ENCODE assay signal across 28 cellular contexts in the genomic region with DNA sequence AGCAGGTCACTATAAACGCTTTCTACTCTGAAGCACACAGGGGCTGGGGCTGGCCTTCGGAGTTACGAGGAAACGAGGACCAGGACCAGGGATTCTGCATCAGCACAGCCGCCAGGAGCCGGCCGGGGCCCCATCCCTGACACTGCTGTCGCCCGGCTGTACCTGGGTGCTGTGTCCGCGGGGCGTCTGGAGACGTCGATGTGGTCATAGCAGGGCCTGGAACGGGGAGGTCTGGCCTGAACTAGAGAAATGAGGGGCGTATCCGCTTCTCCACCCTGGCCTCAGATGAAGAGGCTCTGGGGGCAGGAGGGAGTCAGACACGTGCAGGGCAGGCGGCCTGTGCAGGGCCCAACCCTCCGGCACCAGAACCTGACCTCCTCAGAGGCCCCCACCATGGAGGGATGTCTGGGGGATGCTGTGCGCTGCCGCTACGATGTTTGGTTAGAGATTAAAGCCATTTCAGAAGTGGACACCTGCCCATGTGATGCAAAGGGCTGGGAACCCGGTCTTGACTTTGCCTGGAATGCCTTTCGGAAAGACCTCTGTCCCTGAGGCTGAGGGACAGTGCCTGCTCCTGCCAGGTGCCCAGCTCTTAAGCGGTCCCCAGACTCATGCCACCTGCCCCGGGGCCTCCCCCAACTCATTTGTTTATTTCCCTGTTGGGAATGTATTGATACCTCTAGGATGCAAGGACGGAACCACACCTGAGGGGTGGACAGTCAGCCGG. TPM values are rescaled to one million over a fixed set of nuclear protein-coding genes. Genes with fewer than 3 reads are reported as not detected.
A peak's percentile ranks its signal among the peaks of the same experiment; 100 is the strongest.
DNase-seq lines count a peak whose midpoint lies in the region; ATAC-seq and TF ChIP-seq lines count a peak whose summit lies in the region.
"Had no signal": no experiment of that assay in that cellular context is flagged by ENCODE, and none has a peak within 500 bp of the region (broad histone marks: within the 10 kb centered on the region; RNA-seq: fewer than 3 reads in every experiment).

No MANE protein-coding gene starts in this region.

- H3K18ac ChIP-seq in mesenchymal stem cell (ENCODE audit: low read depth in 1 of 2, low read length in 2 of 2), result no peak overlapping the region

- H3K27me3 Mint-ChIP-seq in HFFc6 (ENCODE audit: insufficient read depth), result peaks cover 19% of the 10 kb centered on the region
- peaks cover 0 to 22% of the 10 kb centered on the region in 2 donors for H3K27me3 Mint-ChIP-seq in stimulated activated naive B cell treated with anti-CD40 and anti-IgM and Interleukin-4, amounts not matched to agents 10 μg/mL and 1 μg/mL and 100 μg/mL, for 72 hours
- H3K27me3 Mint-ChIP-seq: CD4-positive, alpha-beta memory T cell; memory B cell had no signal

- no peak for ATAC-seq in SK-N-SH treated with all-trans-retinoic acid at 6 μM for 48 hours
- ATAC-seq in stimulated activated naive B cell treated with anti-CD40 and anti-IgM and Interleukin-4, amounts not matched to agents 10 μg/mL and 1 μg/mL and 100 μg/mL, for 72 hours (replicated peaks), result no peak
- ATAC-seq in GM19452 (IDR thresholded peaks at IDR 0.05; ENCODE audit: unreplicated experiment), result no peak
- ATAC-seq: activated naive CD8-positive, alpha-beta T cell treated with anti-CD3 and anti-CD28 coated beads, Interleukin-2, amount 50 U/mL, for 24 hours; right lobe of liver; T-cell had no signal

- no peak overlapping the region for H3K4me3 Mint-ChIP-seq in HFFc6
- no peak overlapping the region for H3K4me3 Mint-ChIP-seq in stimulated activated naive B cell treated with anti-CD40 and anti-IgM and Interleukin-4, amounts not matched to agents 10 μg/mL and 1 μg/mL and 100 μg/mL, for 72 hours
- H3K4me3 Mint-ChIP-seq: activated CD4-positive, alpha-beta T cell treated with anti-CD3 and anti-CD28 coated beads, Interleukin-2, amount 10 ng/mL, durations not matched to agents 24 days and 14 days; activated naive CD8-positive, alpha-beta T cell treated with anti-CD3 and anti-CD28 coated beads, Interleukin-2, amount 50 U/mL, for 24 hours; memory B cell; neural progenitor cell; T-cell had no signal

- POLR2A ChIA-PET in SK-N-SH (lab: Yijun Ruan, JAX), result no interaction called here

- no peak overlapping the region for H2AFZ ChIP-seq in SK-N-SH (ENCODE audit: low read depth)
- no peak overlapping the region for H2AFZ ChIP-seq in mesenchymal stem cell (ENCODE audit: low read depth, low read length)
- H2AFZ ChIP-seq: neural progenitor cell, parathyroid adenoma had no signal

- no peak overlapping the region for H3K23ac ChIP-seq in mesenchymal stem cell (ENCODE audit: low read length in 2 of 2)

- H3K27ac Mint-ChIP-seq in HFFc6, result 0 out of 2 replicates have a peak overlapping the region, but pooled peaks have one; percentile 38
- peak overlapping the region; percentile 77 for H3K27ac Mint-ChIP-seq in stimulated activated naive B cell treated with anti-CD40 and anti-IgM and Interleukin-4, amounts not matched to agents 10 μg/mL and 1 μg/mL and 100 μg/mL, for 72 hours
- H3K27ac Mint-ChIP-seq: activated CD4-positive, alpha-beta T cell treated with anti-CD3 and anti-CD28 coated beads, Interleukin-2, amount 10 ng/mL, durations not matched to agents 24 days and 14 days; activated naive CD8-positive, alpha-beta T cell treated with anti-CD3 and anti-CD28 coated beads, Interleukin-2, amount 50 U/mL, for 24 hours; memory B cell; neural progenitor cell had no signal

- no peak overlapping the region for H3K14ac ChIP-seq in mesenchymal stem cell (ENCODE audit: low read length in 2 of 2)

- no peaks in the 10 kb centered on the region for H3K9me3 ChIP-seq in SK-N-SH
- no peaks in the 10 kb centered on the region for H3K9me3 ChIP-seq in esophagus muscularis mucosa
- H3K9me3 ChIP-seq in mesenchymal stem cell (ENCODE audit: control insufficient read depth, low read length), result no peaks in the 10 kb centered on the region
- H3K9me3 ChIP-seq: Peyer's patch, right lobe of liver, SJSA1, tibial artery had no signal

- H4K8ac ChIP-seq in mesenchymal stem cell (ENCODE audit: low read length), result no peak overlapping the region

- no peaks in the 10 kb centered on the region for H3K9me3 Mint-ChIP-seq in HFFc6
- no peaks in the 10 kb centered on the region for H3K9me3 Mint-ChIP-seq in stimulated activated naive B cell treated with anti-CD40 and anti-IgM and Interleukin-4, amounts not matched to agents 10 μg/mL and 1 μg/mL and 100 μg/mL, for 72 hours
- H3K9me3 Mint-ChIP-seq: activated naive CD8-positive, alpha-beta T cell treated with anti-CD3 and anti-CD28 coated beads, Interleukin-2, amount 50 U/mL, for 24 hours; memory B cell; neural progenitor cell; T-cell had no signal

- WGBS in SK-N-SH (ENCODE audit: low lambda C conversion rate), result 98% methylated on average over 26 of the region's 29 CpGs
- WGBS in esophagus muscularis mucosa, result 86% methylated on average over 18 of the region's 29 CpGs
- WGBS in mesenchymal stem cell, result 94% methylated on average over 28 of the region's 29 CpGs

- H3K36me3 ChIP-seq in SK-N-SH (replicated peaks in 1 of 2; ENCODE audit: control insufficient read depth in 1 of 2, insufficient read depth in 2 of 2, low read length in 1 of 2) (peaks cover 25 to 49% of the 10 kb centered on the region in 2 experiments), esophagus muscularis mucosa (peaks cover 17 to 71% (median 47%) of the 10 kb centered on the region in 4 donors), mesenchymal stem cell (ENCODE audit: control insufficient read depth in 1 of 2, insufficient read depth in 2 of 2, low read depth in 1 of 2, low read length in 2 of 2) (peaks cover 71 to 80% of the 10 kb centered on the region in 2 experiments)
- H3K36me3 ChIP-seq: neural progenitor cell, right lobe of liver had no signal

- H3K9ac ChIP-seq in SK-N-SH (no peak overlapping the region), mesenchymal stem cell (ENCODE audit: low read length) (no peak overlapping the region)
- H3K9ac ChIP-seq: neural progenitor cell, parathyroid adenoma had no signal

- peaks cover 29% of the 10 kb centered on the region for H3K36me3 Mint-ChIP-seq in HFFc6 (ENCODE audit: low read depth)
- peaks cover 41 to 60% of the 10 kb centered on the region in 2 donors for H3K36me3 Mint-ChIP-seq in stimulated activated naive B cell treated with anti-CD40 and anti-IgM and Interleukin-4, amounts not matched to agents 10 μg/mL and 1 μg/mL and 100 μg/mL, for 72 hours
- H3K36me3 Mint-ChIP-seq: CD4-positive, alpha-beta memory T cell; memory B cell; T-cell had no signal

- no peak overlapping the region for H2BK5ac ChIP-seq in mesenchymal stem cell (ENCODE audit: low read depth, low read length, poor library complexity, severe bottlenecking)

- H3K79me1 ChIP-seq in mesenchymal stem cell (replicated peaks; ENCODE audit: low read length, poor library complexity, severe bottlenecking), result peaks cover 30% of the 10 kb centered on the region

- TF ChIP-seq RAD21 in SK-N-SH (IDR thresholded peaks at IDR 0.05; ENCODE audit: low read length), result no peak

- H3K4me1 ChIP-seq in SK-N-SH (ENCODE audit: control insufficient read depth in 1 of 2, insufficient read depth in 2 of 2, low read depth in 1 of 2, low read length in 1 of 2) (peaks cover 23 to 37% of the 10 kb centered on the region in 2 experiments; a peak in 3 of 4 replicates), esophagus muscularis mucosa (peaks cover 59 to 100% (median 96%) of the 10 kb centered on the region in 4 donors), mesenchymal stem cell (ENCODE audit: control insufficient read depth, insufficient read depth, low read depth, low read length) (peaks cover 53% of the 10 kb centered on the region)
- H3K4me1 ChIP-seq: parathyroid adenoma had no signal

- no peak overlapping the region for H2BK15ac ChIP-seq in mesenchymal stem cell (ENCODE audit: low read depth, poor library complexity, severe bottlenecking)

- no peak overlapping the region for H2BK12ac ChIP-seq in mesenchymal stem cell (ENCODE audit: low read length in 2 of 2)

- no peaks in the 10 kb centered on the region; the same call in 1 of the 2 replicates for H4K20me1 ChIP-seq in SK-N-SH (ENCODE audit: insufficient read depth)

- H3K27ac ChIP-seq in SK-N-SH (ENCODE audit: low read depth in 2 of 2, low read length in 1 of 2) (no peak overlapping the region), esophagus muscularis mucosa (replicated peaks in 1 of 4) (peak overlapping the region; percentile 34 to 94 (median 92)), mesenchymal stem cell (ENCODE audit: low read length, poor library complexity, severe bottlenecking) (no peak overlapping the region)
- H3K27ac ChIP-seq: 22Rv1, neural progenitor cell, parathyroid adenoma, Peyer's patch, right lobe of liver, SJSA1, tibial artery had no signal

- no peak overlapping the region for H3K4me3 ChIP-seq in SK-N-SH (ENCODE audit: low read depth in 2 of 2, low read length in 1 of 2)
- H3K4me3 ChIP-seq in esophagus muscularis mucosa, result no peak overlapping the region
- H3K4me3 ChIP-seq in mesenchymal stem cell (ENCODE audit: insufficient read depth in 1 of 2, low read depth in 1 of 2, low read length in 2 of 2), result no peak overlapping the region
- H3K4me3 ChIP-seq: neural progenitor cell, Peyer's patch, right lobe of liver, SJSA1, tibial artery had no signal

- peaks cover 35% of the 10 kb centered on the region for H3F3A ChIP-seq in SK-N-SH (replicated peaks; ENCODE audit: insufficient read depth)

- CTCF ChIA-PET in SK-N-SH (lab: Yijun Ruan, JAX), result interaction anchor here (0.6 kb wide), 1 partner anchor 28 kb away, joined by 4 read pairs; no protein-coding TSS in a partner anchor

- no peak overlapping the region for H2BK120ac ChIP-seq in mesenchymal stem cell (ENCODE audit: low read depth, low read length)

- H3K27me3 ChIP-seq in SK-N-SH (ENCODE audit: insufficient read depth) (no peaks in the 10 kb centered on the region), esophagus muscularis mucosa (no peaks in the 10 kb centered on the region), mesenchymal stem cell (ENCODE audit: control insufficient read depth in 1 of 2, insufficient read depth in 1 of 2, low read length in 2 of 2) (no peaks in the 10 kb centered on the region)
- H3K27me3 ChIP-seq: neural progenitor cell, Peyer's patch, right lobe of liver, SJSA1, tibial artery had no signal

- H3K9me2 ChIP-seq in SK-N-SH, result no peaks in the 10 kb centered on the region

- intact Hi-C loops in esophagus muscularis mucosa (cut with DNase I), result no loop called here

- TF ChIP-seq CTCF in SK-N-SH (IDR thresholded peaks at IDR 0.05), result no peak
- no peak for TF ChIP-seq CTCF in HFFc6 (IDR thresholded peaks at IDR 0.05)
- no peak for TF ChIP-seq CTCF in esophagus muscularis mucosa (IDR thresholded peaks at IDR 0.05)

- H3K4me1 Mint-ChIP-seq in HFFc6 (ENCODE audit: low read depth), result peaks cover 45% of the 10 kb centered on the region
- peaks cover 15 to 19% of the 10 kb centered on the region in 2 donors for H3K4me1 Mint-ChIP-seq in stimulated activated naive B cell treated with anti-CD40 and anti-IgM and Interleukin-4, amounts not matched to agents 10 μg/mL and 1 μg/mL and 100 μg/mL, for 72 hours

- no peak for TF ChIP-seq POLR2A in esophagus muscularis mucosa (IDR thresholded peaks at IDR 0.05; ENCODE audit: low read depth)

- H3K4me2 ChIP-seq in SK-N-SH (no peak overlapping the region), mesenchymal stem cell (ENCODE audit: low read length, poor library complexity, severe bottlenecking) (no peak overlapping the region)
- H3K4me2 ChIP-seq: neural progenitor cell had no signal

- TF ChIP-seq EP300 in SK-N-SH (IDR thresholded peaks at IDR 0.05; ENCODE audit: borderline replicate concordance in 1 of 2, low read depth in 1 of 2, low read length in 1 of 2) (no peak), esophagus muscularis mucosa (IDR thresholded peaks at IDR 0.05) (no peak)

- H2AK5ac ChIP-seq in mesenchymal stem cell (ENCODE audit: low read length, severe bottlenecking), result no peak overlapping the region

- H4K91ac ChIP-seq in mesenchymal stem cell (ENCODE audit: low read length), result no peak overlapping the region

- peaks cover 89% of the 10 kb centered on the region for H3K79me2 ChIP-seq in SK-N-SH (ENCODE audit: insufficient read depth)

- H3K4ac ChIP-seq in mesenchymal stem cell (ENCODE audit: low read depth in 1 of 2, low read length in 2 of 2), result no peak overlapping the region

- no peak for DNase-seq in SK-N-SH
- DNase-seq in HFFc6, result no peak
- DNase-seq in esophagus muscularis mucosa (ENCODE audit: extremely low spot score), result no peak
- DNase-seq in stimulated activated naive B cell treated with anti-CD40 and anti-IgM and Interleukin-4, amounts not matched to agents 10 μg/mL and 1 μg/mL and 100 μg/mL, for 72 hours, result no peak
- no peak for DNase-seq in NCI-H128 (lab: John Stamatoyannopoulos, UW; ENCODE audit: unreplicated experiment)
- DNase-seq in mesenchymal stem cell, result no peak
- DNase-seq: activated CD4-positive, alpha-beta T cell treated with anti-CD3 and anti-CD28 coated beads, Interleukin-2, amount 10 ng/mL, durations not matched to agents 24 days and 14 days; activated gamma-delta T cell treated with Interleukin-2 at 50 U/mL for 16 hours; activated naive CD8-positive, alpha-beta T cell treated with anti-CD3 and anti-CD28 coated beads, Interleukin-2, amount 50 U/mL, for 24 hours; activated T-cell treated with anti-CD3 and anti-CD28 coated beads, Interleukin-2, amount 50 U/mL, for 1 hour; foreskin melanocyte; NCI-H1048; NCI-H1694; NCI-H446 treated with DMSO at 0.1 percent for 48 hours; NCI-H774; stimulated activated CD8-positive, alpha-beta memory T cell treated with anti-CD3 and anti-CD28 coated beads, Interleukin-4, amount 100 ng/mL, for 48 hours; T-cell had no signal

RNA-seq across cellular contexts. Expression of gene GAS6, which starts 21.4 kb away (rescaled TPM):
- 380 and 406 TPM in 2 replicates for polyA plus RNA-seq in SK-N-SH (2012; rRNA removed)
- polyA plus RNA-seq in SK-N-SH (2012; cell fraction: cytosol; rRNA removed), result 236 and 359 TPM in 2 replicates
- polyA plus RNA-seq in SK-N-SH (2012; cell fraction: nucleus; rRNA removed), result 463 and 469 TPM in 2 replicates
- total RNA-seq in HFFc6 (2021; fragmentation: NEBNext Ultra II Directional; extraction: Animal tissue kit (Norgen Biotek cat#: 25700)), result 100 to 1,000 TPM; 669 to 813 (median 715) TPM
- total RNA-seq in esophagus muscularis mucosa, result 100 to 1,000 TPM; 241 to 459 (median 346) TPM
- polyA plus RNA-seq in mesenchymal stem cell (2013, experiment 1 of 2), result 126 TPM
- polyA plus RNA-seq in mesenchymal stem cell (2013, experiment 2 of 2), result 127 TPM

Comparison
In these comparisons a context has a peak if more than half of its experiments do, and no peak if none do; other contexts are left out.
1. H3K27ac ChIP-seq: peak in esophagus muscularis mucosa (4 of 4); none in SK-N-SH (0 of 2) and mesenchymal stem cell (single experiment).